Comparison of ENCODE assay signal across 14 cellular contexts in genomic region chr13:24147570-24147963, GRCh38. TPM values are rescaled to one million over a fixed set of nuclear protein-coding genes. Genes with fewer than 3 reads are reported as not detected.
A peak's percentile ranks its signal among the peaks of the same experiment; 100 is the strongest.
DNase-seq lines count a peak whose midpoint lies in the region; ATAC-seq and TF ChIP-seq lines count a peak whose summit lies in the region.
"Had no signal": no experiment of that assay in that cellular context is flagged by ENCODE, and none has a peak within 500 bp of the region (broad histone marks: within the 10 kb centered on the region; RNA-seq: fewer than 3 reads in every experiment).

No MANE protein-coding gene starts in this region.

- H3F3A ChIP-seq in PC-9 (ENCODE audit: insufficient read depth, low read depth): peaks cover 38% of the 10 kb centered on the region

- POLR2A ChIA-PET in PC-9 (lab: Charles Lee; ENCODE audit: unreplicated experiment): no interaction called here

- H3K9me3 ChIP-seq in PC-9 (ENCODE audit: insufficient read depth, low read depth): no peaks in the 10 kb centered on the region
- no peaks in the 10 kb centered on the region for H3K9me3 ChIP-seq in mucosa of stomach (ENCODE audit: control insufficient read depth, low read length)
- no peaks in the 10 kb centered on the region for H3K9me3 ChIP-seq in left lung
- H3K9me3 ChIP-seq: spleen had no signal

- no peaks in the 10 kb centered on the region for H3K79me2 ChIP-seq in PC-9 (ENCODE audit: low read depth)

- H2AFZ ChIP-seq in PC-9: no peak overlapping the region
- H2AFZ ChIP-seq: GM23338 had no signal

- H3K4me1 ChIP-seq in PC-9 (replicated peaks; ENCODE audit: insufficient read depth) (peaks cover 61% of the 10 kb centered on the region), mucosa of stomach (ENCODE audit: control insufficient read depth, insufficient read depth, low read length) (peaks cover 50% of the 10 kb centered on the region), left lung (peaks cover 13% of the 10 kb centered on the region in 2 donors)
- H3K4me1 ChIP-seq: spleen had no signal

- DNase-seq in PC-9 (no peak), left lung (no peak), left cardiac atrium (no peak), substantia nigra (lab: John Stamatoyannopoulos, UW) (no peak)
- no peak for DNase-seq in activated T-cell treated with anti-CD3 and anti-CD28 coated beads, Interleukin-2, amount 50 U/mL, for 48 hours
- DNase-seq: activated CD8-positive, alpha-beta T cell treated with anti-CD3 and anti-CD28 coated beads for 36 hours; activated effector memory CD4-positive, alpha-beta T cell treated with anti-CD3 and anti-CD28 coated beads, Interleukin-2, amount 50 U/mL, for 16 hours; NCI-H2107; Right ventricle myocardium superior; spleen had no signal

- no peaks in the 10 kb centered on the region for H3K9me2 ChIP-seq in PC-9 (ENCODE audit: insufficient read depth)

- no peak overlapping the region for H3K4me3 ChIP-seq in PC-9
- H3K4me3 ChIP-seq in mucosa of stomach (ENCODE audit: low read length): no peak overlapping the region
- no peak overlapping the region for H3K4me3 ChIP-seq in left lung
- H3K4me3 ChIP-seq: GM23338, spleen had no signal

- TF ChIP-seq CTCF in PC-9 (conservative IDR thresholded peaks at IDR 0.05): no peak
- TF ChIP-seq CTCF in left lung (IDR thresholded peaks at IDR 0.05): no peak

- H4K20me1 ChIP-seq in PC-9 (ENCODE audit: insufficient read depth): no peaks in the 10 kb centered on the region

- H3K27me3 ChIP-seq in PC-9 (ENCODE audit: insufficient read depth, low read depth) (no peaks in the 10 kb centered on the region), mucosa of stomach (ENCODE audit: control insufficient read depth, insufficient read depth, low read length) (no peaks in the 10 kb centered on the region), left lung (no peaks in the 10 kb centered on the region)
- H3K27me3 ChIP-seq: spleen had no signal

- H3K9ac ChIP-seq in mucosa of stomach (ENCODE audit: low read length): peak overlapping the region; percentile 7

- ATAC-seq in GM18508 (IDR thresholded peaks at IDR 0.05; ENCODE audit: insufficient read depth, unreplicated experiment) (peak; percentile 90), GM21786 (IDR thresholded peaks at IDR 0.05; ENCODE audit: unreplicated experiment) (peak; percentile 69), left lung (no peak), left cardiac atrium (no peak)
- ATAC-seq: activated CD8-positive, alpha-beta T cell treated with anti-CD3 and anti-CD28 coated beads for 36 hours; GM23338 had no signal

- intact Hi-C loops in PC-9 (cut with micrococcal nuclease; ENCODE audit: unreplicated experiment): no loop called here
- intact Hi-C loops in left lung (cut with DNase I): no loop called here
- intact Hi-C loops in left cardiac atrium (cut with DNase I): no loop called here

- H3K4me2 ChIP-seq in PC-9: peak overlapping the region; percentile 72; the same call in 1 of the 2 replicates
- H3K4me2 ChIP-seq: GM23338 had no signal

- no TSS peak for BruUV-seq in PC-9 (replicated peaks; lab: Mats Ljungman, UMichigan)

- no peaks in the 10 kb centered on the region for H3K36me3 ChIP-seq in PC-9 (ENCODE audit: low read depth)
- no peaks in the 10 kb centered on the region for H3K36me3 ChIP-seq in mucosa of stomach (ENCODE audit: control insufficient read depth, insufficient read depth, low read length)
- H3K36me3 ChIP-seq in left lung: no peaks in the 10 kb centered on the region
- H3K36me3 ChIP-seq: spleen had no signal

- H3K27ac ChIP-seq in PC-9 (peak overlapping the region; percentile 92), left lung (no peak overlapping the region), substantia nigra (ENCODE audit: low read depth, low read length, poor library complexity, severe bottlenecking) (no peak overlapping the region)
- H3K27ac ChIP-seq: spleen had no signal

- CTCF ChIA-PET in PC-9 (lab: Charles Lee): no interaction called here

RNA-seq across cellular contexts. Expression of gene SPATA13, which starts 13.0 kb away (rescaled TPM):
- total RNA-seq in PC-9 (2021) (28.7 and 33.0 TPM in 2 replicates), left lung (10 to 100 TPM; 18.6 to 31.4 TPM), left cardiac atrium (10 to 100 TPM in 1 of 2 donors, 1 to 10 TPM in 1; 9.0 to 11.2 TPM)

Comparison
In these comparisons a context has a peak if more than half of its experiments do, and no peak if none do; other contexts are left out.
1. ATAC-seq: peak in GM18508 (single experiment) and GM21786 (single experiment); none in left lung (single experiment) and left cardiac atrium (0 of 2).